Comparison of ENCODE assay signal across 20 cellular contexts in the genomic region with DNA sequence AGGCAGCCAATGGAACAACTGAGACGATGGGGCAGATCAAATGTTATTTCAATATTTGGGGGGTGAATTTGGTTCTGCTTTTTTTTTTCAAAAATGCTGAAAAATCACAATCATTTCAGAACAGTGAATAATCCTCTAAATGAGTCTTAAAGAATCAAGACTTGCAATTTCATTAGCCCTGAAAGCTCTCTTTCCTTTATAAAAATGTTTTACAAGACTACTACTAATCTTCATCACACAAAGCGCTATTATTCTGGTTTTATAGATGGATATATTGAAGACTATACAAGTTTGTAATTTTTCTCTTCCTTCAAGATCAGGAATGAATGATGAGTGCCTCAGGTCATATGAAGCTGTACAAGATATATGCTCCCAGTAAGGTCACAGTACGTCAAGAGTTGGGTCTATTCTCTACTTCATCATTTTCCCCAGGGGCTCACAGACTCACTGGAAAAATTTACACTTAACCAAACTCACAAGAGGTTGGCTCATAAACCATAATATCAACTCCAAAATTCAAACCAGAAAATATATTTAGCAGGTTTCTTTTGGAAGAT. TPM values are rescaled to one million over a fixed set of nuclear protein-coding genes. Genes with fewer than 3 reads are reported as not detected.
DNase-seq lines count a peak whose midpoint lies in the region; ATAC-seq and TF ChIP-seq lines count a peak whose summit lies in the region.
"Had no signal": no experiment of that assay in that cellular context is flagged by ENCODE, and none has a peak within 500 bp of the region (broad histone marks: within the 10 kb centered on the region; RNA-seq: fewer than 3 reads in every experiment).

No MANE protein-coding gene starts in this region.

- no peak for TF ChIP-seq RAD21 in IMR-90 (IDR thresholded peaks at IDR 0.05; ENCODE audit: low read length)

- no peak overlapping the region for H3K18ac ChIP-seq in IMR-90 (ENCODE audit: low read depth, low read length)

- H2AK9ac ChIP-seq in IMR-90 (replicated peaks; ENCODE audit: low read depth, low read length, poor library complexity), result no peak overlapping the region

- H3K14ac ChIP-seq in IMR-90 (replicated peaks; ENCODE audit: low read depth, low read length), result no peak overlapping the region

- no peaks in the 10 kb centered on the region for H3K27me3 ChIP-seq in IMR-90 (ENCODE audit: control insufficient read depth, insufficient read depth, low read length)
- no peaks in the 10 kb centered on the region for H3K27me3 ChIP-seq in smooth muscle cell (ENCODE audit: low read depth)
- H3K27me3 ChIP-seq: brain microvascular endothelial cell, gastrocnemius medialis, upper lobe of right lung had no signal

- no peak overlapping the region for H2BK20ac ChIP-seq in IMR-90 (ENCODE audit: low read depth, low read length)

- no peak overlapping the region for H3K4me3 Mint-ChIP-seq in activated naive CD4-positive, alpha-beta T cell treated with anti-CD3 and anti-CD28 coated beads for 36 hours
- H3K4me3 Mint-ChIP-seq in activated naive CD4-positive, alpha-beta T cell treated with anti-CD3 and anti-CD28 coated beads, Interleukin-2, amount 10 ng/mL, durations not matched to agents 7 days and 5 days, result no peak overlapping the region
- no peak overlapping the region for H3K4me3 Mint-ChIP-seq in chondrocyte (ENCODE audit: unreplicated experiment)
- H3K4me3 Mint-ChIP-seq: activated B cell treated with CpG ODN at 0.5 μM for 24 hours; activated naive CD8-positive, alpha-beta T cell treated with anti-CD3 and anti-CD28 coated beads, Interleukin-2, amount 10 ng/mL, durations not matched to agents 7 days and 5 days had no signal

- no peak overlapping the region for H2BK15ac ChIP-seq in IMR-90 (ENCODE audit: low read depth, low read length)

- H4K20me1 ChIP-seq in IMR-90 (ENCODE audit: insufficient read depth, low read length), result peaks cover 53% of the 10 kb centered on the region
- peaks cover 98% of the 10 kb centered on the region for H4K20me1 ChIP-seq in smooth muscle cell (ENCODE audit: low read depth)

- no peaks in the 10 kb centered on the region for H3K27me3 Mint-ChIP-seq in activated naive CD4-positive, alpha-beta T cell treated with anti-CD3 and anti-CD28 coated beads for 36 hours (ENCODE audit: low read depth)
- H3K27me3 Mint-ChIP-seq in activated naive CD4-positive, alpha-beta T cell treated with anti-CD3 and anti-CD28 coated beads, Interleukin-2, amount 10 ng/mL, durations not matched to agents 7 days and 5 days, result no peaks in the 10 kb centered on the region
- H3K27me3 Mint-ChIP-seq in chondrocyte (ENCODE audit: low read depth), result no peaks in the 10 kb centered on the region
- H3K27me3 Mint-ChIP-seq: activated B cell treated with CpG ODN at 0.5 μM for 24 hours; activated naive CD8-positive, alpha-beta T cell treated with anti-CD3 and anti-CD28 coated beads, Interleukin-2, amount 10 ng/mL, durations not matched to agents 7 days and 5 days had no signal

- H3K36me3 Mint-ChIP-seq in activated naive CD4-positive, alpha-beta T cell treated with anti-CD3 and anti-CD28 coated beads for 36 hours (ENCODE audit: low read depth), result peaks cover 1% of the 10 kb centered on the region
- H3K36me3 Mint-ChIP-seq in activated naive CD4-positive, alpha-beta T cell treated with anti-CD3 and anti-CD28 coated beads, Interleukin-2, amount 10 ng/mL, durations not matched to agents 7 days and 5 days, result peaks cover 7% of the 10 kb centered on the region
- peaks cover 1% of the 10 kb centered on the region for H3K36me3 Mint-ChIP-seq in chondrocyte (ENCODE audit: low read depth)

- WGBS in IMR-90 (ENCODE audit: extremely low coverage in 2 of 2, insufficient read length in 1 of 2), 2 experiments, result no CpG with 5 or more reads among the region's 3 CpGs
- 79% methylated on average over 3 of the region's 3 CpGs for WGBS in smooth muscle cell (ENCODE audit: low lambda C conversion rate)

- dilution Hi-C loops in IMR-90 (cut with HindIII; ENCODE audit: low sequenced_read_pairs, unreplicated experiment), result no loop called here

- TF ChIP-seq POLR2A in IMR-90 (IDR thresholded peaks at IDR 0.05; ENCODE audit: low read depth, low read length), result no peak

- peaks cover 26 to 61% of the 10 kb centered on the region in 2 experiments for H3K79me1 ChIP-seq in IMR-90 (ENCODE audit: low read depth in 1 of 2, low read length in 2 of 2)

- in situ Hi-C loops in IMR-90 (cut with MboI; ENCODE audit: low sequenced_read_pairs) (no loop called here), ACHN (cut with HindIII; ENCODE audit: low pct_ligation_motif_present, low pct_unique_long_range_greater_than_20kb, low sequenced_read_pairs) (no loop called here)

- ATAC-seq in IMR-90 (ENCODE audit: low read depth), result no peak
- ATAC-seq: gastrocnemius medialis, upper lobe of right lung had no signal

- H3K9me3 Mint-ChIP-seq in activated naive CD4-positive, alpha-beta T cell treated with anti-CD3 and anti-CD28 coated beads for 36 hours, result no peaks in the 10 kb centered on the region
- H3K9me3 Mint-ChIP-seq in activated naive CD4-positive, alpha-beta T cell treated with anti-CD3 and anti-CD28 coated beads, Interleukin-2, amount 10 ng/mL, durations not matched to agents 7 days and 5 days, result no peaks in the 10 kb centered on the region
- no peaks in the 10 kb centered on the region for H3K9me3 Mint-ChIP-seq in chondrocyte (ENCODE audit: low read depth)
- H3K9me3 Mint-ChIP-seq: activated B cell treated with CpG ODN at 0.5 μM for 24 hours; activated naive CD8-positive, alpha-beta T cell treated with anti-CD3 and anti-CD28 coated beads, Interleukin-2, amount 10 ng/mL, durations not matched to agents 7 days and 5 days had no signal

- POLR2A ChIA-PET in IMR-90 (lab: Charles Lee; ENCODE audit: unreplicated experiment), result no interaction called here

- H2AK5ac ChIP-seq in IMR-90 (ENCODE audit: low read depth, low read length), result no peak overlapping the region

- H3K27ac ChIP-seq in IMR-90 (ENCODE audit: insufficient read depth, low read length) (no peak overlapping the region), smooth muscle cell (ENCODE audit: low read depth) (peak overlapping the region; percentile 58)
- H3K27ac ChIP-seq: brain microvascular endothelial cell, coronary artery, gastrocnemius medialis, upper lobe of right lung had no signal

- H3K4me3 ChIP-seq in IMR-90 (ENCODE audit: insufficient read depth, low read depth, low read length) (no peak overlapping the region), smooth muscle cell (no peak overlapping the region)
- H3K4me3 ChIP-seq: coronary artery, gastrocnemius medialis, upper lobe of right lung had no signal

- peaks cover 3% of the 10 kb centered on the region; the same call in 1 of the 2 replicates for H3K36me3 ChIP-seq in IMR-90 (ENCODE audit: control insufficient read depth, insufficient read depth, low read length)
- H3K36me3 ChIP-seq in smooth muscle cell (ENCODE audit: low read depth), result no peaks in the 10 kb centered on the region
- H3K36me3 ChIP-seq: brain microvascular endothelial cell, gastrocnemius medialis had no signal

- peak overlapping the region; percentile 23 for H2BK5ac ChIP-seq in IMR-90 (ENCODE audit: low read depth, low read length, poor library complexity, severe bottlenecking)

- H3K4me1 ChIP-seq in IMR-90 (ENCODE audit: control insufficient read depth, insufficient read depth, low read length) (peaks cover 8% of the 10 kb centered on the region), smooth muscle cell (ENCODE audit: low read depth) (peaks cover 8% of the 10 kb centered on the region)
- H3K4me1 ChIP-seq: gastrocnemius medialis, upper lobe of right lung had no signal

- no peaks in the 10 kb centered on the region for H3F3A ChIP-seq in smooth muscle cell (ENCODE audit: low read depth)

- H3K9me3 ChIP-seq in IMR-90 (ENCODE audit: control insufficient read depth, insufficient read depth, low read length) (no peaks in the 10 kb centered on the region), smooth muscle cell (replicated peaks; ENCODE audit: low read depth) (no peaks in the 10 kb centered on the region)
- H3K9me3 ChIP-seq: gastrocnemius medialis, upper lobe of right lung had no signal

- DNase-seq in activated naive CD4-positive, alpha-beta T cell treated with anti-CD3 and anti-CD28 coated beads for 36 hours, result no peak
- DNase-seq in activated naive CD4-positive, alpha-beta T cell treated with anti-CD3 and anti-CD28 coated beads, Interleukin-2, amount 10 ng/mL, durations not matched to agents 7 days and 5 days, result no peak
- no peak for DNase-seq in IMR-90
- no peak for DNase-seq in chondrocyte (ENCODE audit: low spot score)
- DNase-seq in smooth muscle cell (lab: John Stamatoyannopoulos, UW; ENCODE audit: unreplicated experiment), result no peak
- DNase-seq in NK-92 treated with Interleukin-12 subunit alpha and Interleukin-12 subunit beta, amount 100 ng/mL, for 24 hours (lab: John Stamatoyannopoulos, UW), result no peak
- no peak for DNase-seq in NCI-H2107 (lab: John Stamatoyannopoulos, UW)
- no peak for DNase-seq in ACHN
- DNase-seq: activated B cell treated with CpG ODN at 0.5 μM for 24 hours; activated naive CD8-positive, alpha-beta T cell treated with anti-CD3 and anti-CD28 coated beads, Interleukin-2, amount 10 ng/mL, durations not matched to agents 7 days and 5 days; Calu3; gastrocnemius medialis; H7; NCI-H187; NCI-H510A; Right ventricle myocardium superior; stimulated activated naive CD8-positive, alpha-beta T cell treated with anti-CD3 and anti-CD28 coated beads, Interleukin-15, Interleukin-2, amounts not matched to agents 100 U/mL and 50 U/mL, for 24 hours; upper lobe of right lung had no signal

- CTCF ChIA-PET in activated naive CD4-positive, alpha-beta T cell treated with anti-CD3 and anti-CD28 coated beads for 36 hours (lab: Charles Lee), result interaction anchor here (0.6 kb wide), 1 partner anchor 86 kb away, joined by 3 read pairs; no protein-coding TSS in a partner anchor
- CTCF ChIA-PET in activated naive CD4-positive, alpha-beta T cell treated with anti-CD3 and anti-CD28 coated beads, Interleukin-2, amount 10 ng/mL, durations not matched to agents 7 days and 5 days (lab: Charles Lee), result interaction anchor here (1.1 kb wide), 1 partner anchor 15 kb away, joined by 3 read pairs; no protein-coding TSS in a partner anchor
- CTCF ChIA-PET in IMR-90 (lab: Yijun Ruan, JAX), result no interaction called here

- no peak overlapping the region for H4K5ac ChIP-seq in IMR-90 (ENCODE audit: low read depth, low read length)

- intact Hi-C loops in activated naive CD4-positive, alpha-beta T cell treated with anti-CD3 and anti-CD28 coated beads for 36 hours (cut with micrococcal nuclease), result loop anchor here (1.0 to 5.0 kb wide), 4 partner anchors 16 to 89 kb away; a partner anchor contains a TSS
- intact Hi-C loops in IMR-90 (cut with micrococcal nuclease), result no loop called here

- peak overlapping the region; percentile 68 for H3K27ac Mint-ChIP-seq in activated naive CD4-positive, alpha-beta T cell treated with anti-CD3 and anti-CD28 coated beads for 36 hours
- H3K27ac Mint-ChIP-seq in activated naive CD4-positive, alpha-beta T cell treated with anti-CD3 and anti-CD28 coated beads, Interleukin-2, amount 10 ng/mL, durations not matched to agents 7 days and 5 days, result no peak overlapping the region
- H3K27ac Mint-ChIP-seq in chondrocyte (ENCODE audit: unreplicated experiment), result peak overlapping the region; percentile 65
- H3K27ac Mint-ChIP-seq: activated B cell treated with CpG ODN at 0.5 μM for 24 hours; activated naive CD8-positive, alpha-beta T cell treated with anti-CD3 and anti-CD28 coated beads, Interleukin-2, amount 10 ng/mL, durations not matched to agents 7 days and 5 days had no signal

- H3K23ac ChIP-seq in IMR-90 (ENCODE audit: low read depth, low read length), result no peak overlapping the region

- H4K91ac ChIP-seq in IMR-90 (ENCODE audit: insufficient read depth, low read depth, low read length), result no peak overlapping the region

- peaks cover 11% of the 10 kb centered on the region for H3K9me1 ChIP-seq in IMR-90 (ENCODE audit: insufficient read depth, low read length)

- H4K8ac ChIP-seq in IMR-90 (ENCODE audit: low read depth in 2 of 2, low read length in 2 of 2), result no peak overlapping the region

- H3K4me2 ChIP-seq in IMR-90 (ENCODE audit: low read depth, low read length), result peak overlapping the region; percentile 68; the same call in 1 of the 2 replicates
- peak overlapping the region; percentile 71 for H3K4me2 ChIP-seq in smooth muscle cell

- H3K9ac ChIP-seq in IMR-90 (ENCODE audit: low read depth, low read length) (no peak overlapping the region), smooth muscle cell (ENCODE audit: low read depth) (no peak overlapping the region)

- TF ChIP-seq CTCF in IMR-90 (conservative IDR thresholded peaks at IDR 0.05; ENCODE audit: low read depth, low read length), result no peak
- TF ChIP-seq CTCF in chondrocyte (IDR thresholded peaks at IDR 0.05), result no peak
- no peak for TF ChIP-seq CTCF in smooth muscle cell (IDR thresholded peaks at IDR 0.05; ENCODE audit: borderline replicate concordance, insufficient read depth, poor library complexity, severe bottlenecking)

- H3K4ac ChIP-seq in IMR-90 (ENCODE audit: low read depth, low read length), result no peak overlapping the region

- peaks cover 42% of the 10 kb centered on the region for H3K4me1 Mint-ChIP-seq in activated naive CD4-positive, alpha-beta T cell treated with anti-CD3 and anti-CD28 coated beads for 36 hours (ENCODE audit: low read depth)
- H3K4me1 Mint-ChIP-seq in activated naive CD4-positive, alpha-beta T cell treated with anti-CD3 and anti-CD28 coated beads, Interleukin-2, amount 10 ng/mL, durations not matched to agents 7 days and 5 days, result peaks cover 42% of the 10 kb centered on the region
- H3K4me1 Mint-ChIP-seq in chondrocyte (ENCODE audit: low read depth), result peaks cover 28% of the 10 kb centered on the region
- H3K4me1 Mint-ChIP-seq: activated B cell treated with CpG ODN at 0.5 μM for 24 hours had no signal

- no TSS peak for BruUV-seq in IMR-90 (replicated peaks; lab: Mats Ljungman, UMichigan)

- H2BK120ac ChIP-seq in IMR-90 (ENCODE audit: low read depth, low read length), result no peak overlapping the region

- H2AFZ ChIP-seq in IMR-90 (replicated peaks; ENCODE audit: low read length, poor library complexity), result no peak overlapping the region
- H2AFZ ChIP-seq in smooth muscle cell (ENCODE audit: low read depth), result no peak overlapping the region

- H3K56ac ChIP-seq in IMR-90 (ENCODE audit: extremely low read depth, insufficient read depth, low read length), result no peak overlapping the region

- peaks cover 89% of the 10 kb centered on the region for H3K79me2 ChIP-seq in smooth muscle cell (ENCODE audit: low read depth)

RNA-seq across cellular contexts. Expression of a gene that starts 19.5 kb away (rescaled TPM):
- total RNA-seq in activated naive CD4-positive, alpha-beta T cell treated with anti-CD3 and anti-CD28 coated beads for 36 hours, result 1 to 10 TPM; 2.9 to 3.8 TPM
- total RNA-seq in IMR-90 (2012; rRNA removed), result 11.3 and 12.5 TPM in 2 replicates
- 9.1 and 11.3 TPM in 2 replicates for polyA plus RNA-seq in IMR-90 (2012; rRNA removed)
- polyA plus RNA-seq in IMR-90 (2012; cell fraction: cytosol; rRNA removed), result 6.6 and 7.3 TPM in 2 replicates
- 6.4 and 11.0 TPM in 2 replicates for polyA plus RNA-seq in IMR-90 (2012; cell fraction: nucleus; rRNA removed; ENCODE audit: low replicate concordance)
- total RNA-seq in chondrocyte, result 13.3 to 22.4 TPM (median 18.9 TPM) in 3 replicates
- total RNA-seq in smooth muscle cell, result 29.8 and 30.4 TPM in 2 replicates
- polyA plus RNA-seq in smooth muscle cell, result 40.6 and 46.6 TPM in 2 replicates
